Comparison of ENCODE assay signal across 22 cellular contexts in the genomic region with DNA sequence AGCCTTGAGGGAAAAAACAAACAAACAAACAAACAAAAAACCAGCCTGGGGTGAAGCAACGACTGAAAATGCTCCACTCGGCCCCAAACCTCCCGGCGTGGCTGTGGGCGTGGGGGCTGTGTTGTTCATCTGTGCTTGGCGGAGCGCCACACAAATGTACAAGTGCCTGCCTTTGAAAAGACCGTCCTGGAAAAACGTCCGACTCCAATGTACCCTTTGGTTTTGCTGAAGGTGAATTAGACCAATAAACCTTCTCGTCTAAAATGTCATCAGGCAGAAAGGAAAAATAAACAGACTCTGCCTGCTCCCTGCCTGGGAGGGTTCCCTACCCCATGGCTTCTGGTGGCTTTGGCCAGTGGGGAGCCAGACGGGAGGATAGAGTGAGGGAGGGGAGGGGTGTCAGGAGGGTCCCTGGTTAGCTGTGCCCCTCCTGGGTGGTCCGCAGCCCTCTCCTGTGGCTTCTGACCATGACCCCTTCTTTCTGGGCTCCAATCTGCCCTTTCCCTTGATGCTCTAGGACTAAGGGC.
"Had no signal": no experiment of that assay in that cellular context is flagged by ENCODE, and none has a peak within 500 bp of the region (broad histone marks: within the 10 kb centered on the region; RNA-seq: fewer than 3 reads in every experiment).

No MANE protein-coding gene starts in this region.

- DNase-seq: activated CD4-positive, alpha-beta T cell treated with anti-CD3 and anti-CD28 coated beads for 4 hours; activated CD8-positive, alpha-beta memory T cell treated with anti-CD3 and anti-CD28 coated beads, Interleukin-2, amount 50 U/mL, for 4 hours; activated CD8-positive, alpha-beta T cell treated with anti-CD3 and anti-CD28 coated beads for 36 hours; activated gamma-delta T cell; activated T-cell treated with anti-CD3 and anti-CD28 coated beads, Interleukin-2, amount 50 U/mL, for 48 hours; central memory CD4-positive, alpha-beta T cell; cortex of kidney; effector CD8-positive, alpha-beta T cell; foreskin fibroblast; kidney glomerular epithelial cell; midbrain; pancreas; sigmoid colon; spleen; stimulated activated CD4-positive, alpha-beta T cell treated with anti-CD3 and anti-CD28 coated beads, Interleukin-1b, Interleukin-23, amount 100 ng/mL, for 48 hours; stimulated activated naive CD8-positive, alpha-beta T cell treated with anti-CD3 and anti-CD28 coated beads, Interleukin-15, amount 100 ng/mL, for 72 hours; T-helper 17 cell; testis; uterus had no signal

- H3K27me3 Mint-ChIP-seq: activated CD8-positive, alpha-beta T cell treated with anti-CD3 and anti-CD28 coated beads for 36 hours; stimulated activated naive CD8-positive, alpha-beta T cell treated with anti-CD3 and anti-CD28 coated beads, Interleukin-15, amount 100 ng/mL, for 72 hours; T-helper 17 cell had no signal

- H3K4me1 ChIP-seq: neural progenitor cell, pancreas, sigmoid colon, testis, uterus had no signal

- H3K4me2 ChIP-seq: neural progenitor cell had no signal

- H3K9me3 ChIP-seq: pancreas, sigmoid colon, testis, uterus had no signal

- H3K4me1 Mint-ChIP-seq: brain had no signal

- H3K27me3 ChIP-seq: neural progenitor cell, pancreas, testis, uterus had no signal

- ATAC-seq: activated CD8-positive, alpha-beta T cell treated with anti-CD3 and anti-CD28 coated beads for 36 hours; activated naive CD4-positive, alpha-beta T cell treated with anti-CD3 and anti-CD28 coated beads, Interleukin-2, amount 50 U/mL, for 72 hours; pancreas; stimulated activated naive CD8-positive, alpha-beta T cell treated with anti-CD3 and anti-CD28 coated beads, Interleukin-15, amount 100 ng/mL, for 72 hours; T-helper 17 cell had no signal

- H3K27ac ChIP-seq: neural progenitor cell, pancreas, sigmoid colon, spleen, testis, uterus had no signal

- H3K36me3 ChIP-seq: pancreas, sigmoid colon, spleen, uterus had no signal

- H3K36me3 Mint-ChIP-seq: activated naive CD4-positive, alpha-beta T cell treated with anti-CD3 and anti-CD28 coated beads, Interleukin-2, amount 50 U/mL, for 72 hours had no signal

- H3K27ac Mint-ChIP-seq: activated CD8-positive, alpha-beta T cell treated with anti-CD3 and anti-CD28 coated beads for 36 hours; activated naive CD4-positive, alpha-beta T cell treated with anti-CD3 and anti-CD28 coated beads, Interleukin-2, amount 50 U/mL, for 72 hours; T-helper 17 cell had no signal

- H3K4me3 ChIP-seq: neural progenitor cell, pancreas, sigmoid colon, spleen, testis, uterus had no signal

- H3K4me3 Mint-ChIP-seq: activated CD8-positive, alpha-beta T cell treated with anti-CD3 and anti-CD28 coated beads for 36 hours; brain; neural progenitor cell; stimulated activated naive CD8-positive, alpha-beta T cell treated with anti-CD3 and anti-CD28 coated beads, Interleukin-15, amount 100 ng/mL, for 72 hours had no signal

- H3K9ac ChIP-seq: neural progenitor cell had no signal
